ENCODE assay signal across 12 cellular contexts in genomic region chr14:100827140-100827517, GRCh38. TPM values are rescaled to one million over a fixed set of nuclear protein-coding genes. Genes with fewer than 3 reads are reported as not detected.
A peak's percentile ranks its signal among the peaks of the same experiment; 100 is the strongest.
DNase-seq lines count a peak whose midpoint lies in the region; ATAC-seq and TF ChIP-seq lines count a peak whose summit lies in the region.
"Had no signal": no experiment of that assay in that cellular context is flagged by ENCODE, and none has a peak within 500 bp of the region (broad histone marks: within the 10 kb centered on the region; RNA-seq: fewer than 3 reads in every experiment).

No MANE protein-coding gene starts in this region.

- H4K20me1 ChIP-seq in fibroblast of lung (ENCODE audit: control insufficient read depth, extremely low read depth, insufficient read depth, low read length): peaks cover 3% of the 10 kb centered on the region

- H3K9me3 ChIP-seq in SJCRH30 (replicated peaks) (no peaks in the 10 kb centered on the region), fibroblast of lung (ENCODE audit: control insufficient read depth, insufficient read depth, low read depth, low read length) (no peaks in the 10 kb centered on the region)

- H3K4me1 ChIP-seq in SJCRH30: peaks cover 24% of the 10 kb centered on the region
- no peaks in the 10 kb centered on the region for H3K4me1 ChIP-seq in fibroblast of lung (ENCODE audit: control insufficient read depth, extremely low read depth, insufficient read depth, low read length)

- ATAC-seq in sciatic nerve (peak; percentile 49), GM21515 (IDR thresholded peaks at IDR 0.05; ENCODE audit: unreplicated experiment) (no peak)

- H3K27me3 ChIP-seq in SJCRH30 (no peaks in the 10 kb centered on the region), fibroblast of lung (ENCODE audit: control insufficient read depth, insufficient read depth, low read length) (no peaks in the 10 kb centered on the region)

- peak overlapping the region; percentile 95 for H3K27ac ChIP-seq in SJCRH30
- peak overlapping the region; percentile 87 for H3K27ac ChIP-seq in fibroblast of lung (ENCODE audit: insufficient read depth, low read length)

- H3K79me2 ChIP-seq in fibroblast of lung (ENCODE audit: control insufficient read depth, insufficient read depth, low read length): peaks cover 33% of the 10 kb centered on the region

- H3K4me2 ChIP-seq in fibroblast of lung (ENCODE audit: extremely low read depth, insufficient read depth, low read length): no peak overlapping the region

- H2AFZ ChIP-seq in fibroblast of lung (ENCODE audit: low read length): no peak overlapping the region

- peak; percentile 30 to 37 for TF ChIP-seq CTCF in fibroblast of lung (conservative IDR thresholded peaks at IDR 0.05 in 1 of 2, IDR thresholded peaks at IDR 0.05 in 1 of 2; ENCODE audit: low read depth in 1 of 2, low read length in 2 of 2)

- H3K9ac ChIP-seq in fibroblast of lung (ENCODE audit: insufficient read depth, low read length): peak overlapping the region; percentile 69

- DNase-seq in EL (peak; percentile 41), SJCRH30 (peak; percentile 50 to 63), fibroblast of lung (ENCODE audit: low read depth in 2 of 2) (peak; percentile 33 to 37), sciatic nerve (ENCODE audit: low spot score) (no peak), posterior vena cava (ENCODE audit: low spot score) (no peak), cerebellar nuclear complex (lab: John Stamatoyannopoulos, UW) (no peak), NCI-H524 treated with DMSO at 0.1 percent for 48 hours (lab: John Stamatoyannopoulos, UW) (no peak)
- DNase-seq: activated CD4-positive, alpha-beta T cell treated with anti-CD3 and anti-CD28 coated beads, Interleukin-2, amount 10 ng/mL, durations not matched to agents 24 days and 14 days; DMS53; MM.1S; OCI-M1 had no signal

- H3K36me3 ChIP-seq in SJCRH30 (peaks cover 46% of the 10 kb centered on the region), fibroblast of lung (ENCODE audit: control insufficient read depth, insufficient read depth, low read length) (peaks cover 7% of the 10 kb centered on the region)

- intact Hi-C loops in sciatic nerve (cut with DNase I): no loop called here
- intact Hi-C loops in posterior vena cava (cut with DNase I): no loop called here

- H3K4me3 ChIP-seq in SJCRH30: peak overlapping the region; percentile 81
- peak overlapping the region; percentile 38 to 90 (median 80) for H3K4me3 ChIP-seq in fibroblast of lung (replicated peaks in 1 of 4; ENCODE audit: control extremely low read depth in 1 of 4, insufficient read depth in 1 of 4, low read depth in 3 of 4, low read length in 4 of 4)

RNA-seq across cellular contexts. Expression of gene MEG3, which starts 1.2 kb away (rescaled TPM):
- total RNA-seq in SJCRH30 (2014; rRNA removed; shearing (Covaris generic)): 241 and 419 TPM in 2 replicates
- total RNA-seq in fibroblast of lung: 95.0 and 182 TPM in 2 replicates
- 58.0 and 104 TPM in 2 replicates for polyA plus RNA-seq in fibroblast of lung
- 43.2 and 71.5 TPM in 2 replicates for polyA plus RNA-seq in fibroblast of lung (2012)
- 54.2 and 61.7 TPM in 2 replicates for polyA minus RNA-seq in fibroblast of lung (ENCODE audit: low replicate concordance)
- 154 TPM for total RNA-seq in sciatic nerve
- 10 to 100 TPM; 56.2 to 99.4 TPM for total RNA-seq in posterior vena cava
- total RNA-seq: activated CD4-positive, alpha-beta T cell treated with anti-CD3 and anti-CD28 coated beads, Interleukin-2, amount 10 ng/mL, durations not matched to agents 24 days and 14 days had no signal

Comparison
In these comparisons a context has a peak if more than half of its experiments do, and no peak if none do; other contexts are left out.
1. DNase-seq: peak in EL (single experiment), SJCRH30 (2 of 2) and fibroblast of lung (2 of 2); none in sciatic nerve (single experiment), posterior vena cava (single experiment), cerebellar nuclear complex (0 of 2) and NCI-H524 treated with DMSO at 0.1 percent for 48 hours (single experiment).